Comparison of ENCODE assay signal across 20 cellular contexts in genomic region chr6:4740032-4740431, GRCh38.
"Had no signal": no experiment of that assay in that cellular context is flagged by ENCODE, and none has a peak within 500 bp of the region (broad histone marks: within the 10 kb centered on the region; RNA-seq: fewer than 3 reads in every experiment).

No MANE protein-coding gene starts in this region.

- FAIRE-seq: islet of Langerhans had no signal

- H3K4me1 ChIP-seq: esophagus muscularis mucosa, gastrocnemius medialis, heart right ventricle, psoas muscle, right lobe of liver, stomach, transverse colon had no signal

- H3K27ac ChIP-seq: epithelial cell of prostate, esophagus muscularis mucosa, gastrocnemius medialis, heart right ventricle, psoas muscle, right lobe of liver, stomach, thoracic aorta, transverse colon had no signal

- H3K4me3 ChIP-seq: esophagus muscularis mucosa, gastrocnemius medialis, heart right ventricle, psoas muscle, right lobe of liver, stomach, thoracic aorta, transverse colon had no signal

- DNase-seq: effector memory CD8-positive, alpha-beta T cell; gastrocnemius medialis; heart right ventricle; hypothalamus; kidney glomerular epithelial cell; mesendoderm; naive B cell; psoas muscle; retina; right lobe of liver; stimulated activated CD4-positive, alpha-beta T cell treated with anti-CD3 and anti-CD28 coated beads, Interleukin-2, amount 100 ng/mL, for 24 hours; stimulated activated CD4-positive, alpha-beta T cell treated with anti-CD3 and anti-CD28 coated beads, Interleukin-4, amount 100 ng/mL, for 4 hours; stimulated activated naive B cell treated with anti-CD40 and anti-IgM and Interleukin-4, amounts not matched to agents 10 μg/mL and 1 μg/mL and 100 μg/mL, for 72 hours; stomach; substantia nigra; transverse colon had no signal

- ATAC-seq: effector memory CD8-positive, alpha-beta T cell; gastrocnemius medialis; heart right ventricle; psoas muscle; right lobe of liver; stimulated activated naive B cell treated with anti-CD40 and anti-IgM and Interleukin-4, amounts not matched to agents 10 μg/mL and 1 μg/mL and 100 μg/mL, for 72 hours had no signal

- H3K36me3 ChIP-seq: esophagus muscularis mucosa, gastrocnemius medialis, heart right ventricle, right lobe of liver, stomach, thoracic aorta, transverse colon had no signal

- H3K9me3 ChIP-seq: esophagus muscularis mucosa, gastrocnemius medialis, heart right ventricle, psoas muscle, right lobe of liver, stomach, thoracic aorta, transverse colon had no signal

- H3K27me3 ChIP-seq: esophagus muscularis mucosa, gastrocnemius medialis, right lobe of liver, stomach had no signal
